8 cellular contexts compared by ENCODE assay signal in genomic region chr11:83827940-83828554, GRCh38.
DNase-seq lines count a peak whose midpoint lies in the region; ATAC-seq and TF ChIP-seq lines count a peak whose summit lies in the region.

No MANE protein-coding gene starts in this region.

- H3K4me3 ChIP-seq in KMS-11 (IDR thresholded peaks at IDR 0.05; ENCODE audit: insufficient read depth, low read depth, low read length) (no peak overlapping the region), foreskin fibroblast (ENCODE audit: low read depth in 1 of 2, low read length in 2 of 2) (peak overlapping the region; percentile 21 to 43), skeletal muscle satellite cell (ENCODE audit: low read length) (peak overlapping the region; percentile 47)

- H3K79me2 ChIP-seq in KMS-11 (ENCODE audit: insufficient read depth, low read depth), result no peaks in the 10 kb centered on the region

- peak; percentile 84 for ATAC-seq in GM21619 (IDR thresholded peaks at IDR 0.05; ENCODE audit: unreplicated experiment)

- H3K9ac ChIP-seq in KMS-11 (no peak overlapping the region), skeletal muscle satellite cell (ENCODE audit: low read depth, low read length) (peak overlapping the region; percentile 51)

- TF ChIP-seq CTCF in GM10248 (IDR thresholded peaks at IDR 0.05; ENCODE audit: control extremely low read depth, extremely low read depth, low read depth, missing control alignments), result peak; percentile 64
- TF ChIP-seq CTCF in KMS-11 (conservative IDR thresholded peaks at IDR 0.05; ENCODE audit: low read depth, low read length), result peak; percentile 86
- peak; percentile 41 for TF ChIP-seq CTCF in foreskin fibroblast (IDR thresholded peaks at IDR 0.05; ENCODE audit: low read depth, low read length)

- CTCF ChIA-PET in GM10248 (lab: Yijun Ruan, JAX), result interaction anchor here (1.0 to 3.6 kb wide), 14 partner anchors 9 to 1052 kb away, joined by 3 to 29 read pairs (median 6); no protein-coding TSS in a partner anchor

- DNase-seq in GM10248 (ENCODE audit: extremely low spot score), result peak; percentile 33
- peak; percentile 65 for DNase-seq in SK-N-DZ (ENCODE audit: low spot score)
- peak in 1 of 2 donors; percentile 45 for DNase-seq in foreskin fibroblast
- DNase-seq in activated CD4-positive, CD25-positive, alpha-beta regulatory T cell treated with anti-CD3 and anti-CD28 coated beads, Interleukin-2, amount 50 U/mL, for 72 hours, result no peak
- no peak for DNase-seq in GF-D8 (lab: John Stamatoyannopoulos, UW)

- H3K27ac ChIP-seq in KMS-11, result no peak overlapping the region

- H3K27me3 ChIP-seq in KMS-11 (ENCODE audit: insufficient read depth, low read depth) (no peaks in the 10 kb centered on the region), skeletal muscle satellite cell (ENCODE audit: control insufficient read depth, insufficient read depth, low read length) (no peaks in the 10 kb centered on the region)

- H4K20me1 ChIP-seq in KMS-11 (ENCODE audit: insufficient read depth), result no peaks in the 10 kb centered on the region

- POLR2A ChIA-PET in GM10248 (lab: Yijun Ruan, JAX), result no interaction called here

- no peaks in the 10 kb centered on the region for H3K9me3 ChIP-seq in skeletal muscle satellite cell (replicated peaks; ENCODE audit: low read length)

- H2AFZ ChIP-seq in KMS-11 (ENCODE audit: low read depth), result no peak overlapping the region; the same call in 1 of the 2 replicates

- no peaks in the 10 kb centered on the region for H3K36me3 ChIP-seq in KMS-11 (ENCODE audit: insufficient read depth)
- no peaks in the 10 kb centered on the region for H3K36me3 ChIP-seq in skeletal muscle satellite cell (ENCODE audit: insufficient read depth, low read length)

- H3K4me1 ChIP-seq in KMS-11 (ENCODE audit: low read depth, poor library complexity, severe bottlenecking) (no peaks in the 10 kb centered on the region), skeletal muscle satellite cell (ENCODE audit: control insufficient read depth, insufficient read depth, low read length) (peaks cover 22% of the 10 kb centered on the region)

- H3K4me2 ChIP-seq in KMS-11 (no peak overlapping the region), skeletal muscle satellite cell (ENCODE audit: low read length) (peak overlapping the region; percentile 76)

Comparison
In these comparisons a context has a peak if more than half of its experiments do, and no peak if none do; other contexts are left out.
1. DNase-seq: peak in GM10248 (single experiment) and SK-N-DZ (single experiment); none in activated CD4-positive, CD25-positive, alpha-beta regulatory T cell treated with anti-CD3 and anti-CD28 coated beads, Interleukin-2, amount 50 U/mL, for 72 hours (single experiment) and GF-D8 (single experiment).
2. Peak in every context shown above with its lines, with median percentiles within 50 percentile points of each other: CTCF ChIP-seq.